In genomic region chr4:172786039-172786792, GRCh38 we compare ENCODE assay signal across 15 cellular contexts.
DNase-seq lines count a peak whose midpoint lies in the region; ATAC-seq and TF ChIP-seq lines count a peak whose summit lies in the region.
"Had no signal": no experiment of that assay in that cellular context is flagged by ENCODE, and none has a peak within 500 bp of the region (broad histone marks: within the 10 kb centered on the region; RNA-seq: fewer than 3 reads in every experiment).

No MANE protein-coding gene starts in this region.

- H3K9ac ChIP-seq in IMR-90 (ENCODE audit: low read depth, low read length) (no peak overlapping the region), mammary epithelial cell (ENCODE audit: insufficient read depth, low read length) (no peak overlapping the region)

- no peak overlapping the region for H2AK9ac ChIP-seq in IMR-90 (replicated peaks; ENCODE audit: low read depth, low read length, poor library complexity)

- TF ChIP-seq CTCF in IMR-90 (conservative IDR thresholded peaks at IDR 0.05; ENCODE audit: low read depth, low read length) (no peak), mammary epithelial cell (conservative IDR thresholded peaks at IDR 0.05 in 1 of 2, IDR thresholded peaks at IDR 0.05 in 1 of 2; ENCODE audit: extremely low read depth in 1 of 2, insufficient read depth in 1 of 2, low read depth in 1 of 2, low read length in 2 of 2) (no peak), GM13977 (IDR thresholded peaks at IDR 0.05; ENCODE audit: extremely low read depth, insufficient read depth, missing control alignments) (no peak)

- H4K20me1 ChIP-seq in IMR-90 (ENCODE audit: insufficient read depth, low read length), result no peaks in the 10 kb centered on the region
- H4K20me1 ChIP-seq in mammary epithelial cell (ENCODE audit: insufficient read depth, low read length), result no peaks in the 10 kb centered on the region

- H3K4me3 ChIP-seq in IMR-90 (ENCODE audit: insufficient read depth, low read depth, low read length) (no peak overlapping the region), mammary epithelial cell (replicated peaks in 1 of 3; ENCODE audit: insufficient read depth in 1 of 3, low read depth in 2 of 3, low read length in 3 of 3) (no peak overlapping the region)
- no peak overlapping the region for H3K4me3 ChIP-seq in naive thymus-derived CD4-positive, alpha-beta T cell (ENCODE audit: low read length)
- H3K4me3 ChIP-seq: ascending aorta, gastrocnemius medialis had no signal

- no peak overlapping the region for H2AFZ ChIP-seq in IMR-90 (replicated peaks; ENCODE audit: low read length, poor library complexity)
- no peak overlapping the region for H2AFZ ChIP-seq in mammary epithelial cell (ENCODE audit: low read depth, low read length)

- no peaks in the 10 kb centered on the region for H3K79me2 ChIP-seq in mammary epithelial cell (ENCODE audit: insufficient read depth, low read length)

- H3K27ac ChIP-seq in IMR-90 (ENCODE audit: insufficient read depth, low read length), result no peak overlapping the region
- H3K27ac ChIP-seq in mammary epithelial cell (ENCODE audit: insufficient read depth, low read depth, low read length), result no peak overlapping the region
- H3K27ac ChIP-seq in naive thymus-derived CD4-positive, alpha-beta T cell (ENCODE audit: low read depth, low read length), result no peak overlapping the region
- H3K27ac ChIP-seq: ascending aorta, gastrocnemius medialis had no signal

- WGBS in IMR-90 (ENCODE audit: extremely low coverage in 2 of 2, insufficient read length in 1 of 2), 2 experiments, result no CpG with 5 or more reads among the region's 4 CpGs
- 7% methylated on average over 4 of the region's 4 CpGs for WGBS in mammary epithelial cell (ENCODE audit: low coverage, missing lambda C conversion rate)

- POLR2A ChIA-PET in IMR-90 (lab: Charles Lee; ENCODE audit: unreplicated experiment), result no interaction called here
- POLR2A ChIA-PET in naive thymus-derived CD4-positive, alpha-beta T cell (lab: Charles Lee), result no interaction called here

- no peak overlapping the region for H3K27ac Mint-ChIP-seq in naive thymus-derived CD4-positive, alpha-beta T cell
- H3K27ac Mint-ChIP-seq: activated T-helper 17 cell treated with anti-CD3 and anti-CD28 coated beads, Interleukin-2, amount 50 U/mL, for 72 hours; type B pancreatic cell had no signal

- no peak overlapping the region for H3K23ac ChIP-seq in IMR-90 (ENCODE audit: low read depth, low read length)

- no peak for TF ChIP-seq RAD21 in IMR-90 (IDR thresholded peaks at IDR 0.05; ENCODE audit: low read length)

- H3K18ac ChIP-seq in IMR-90 (ENCODE audit: low read depth, low read length), result peak overlapping the region; percentile 72; the same call in 1 of the 2 replicates

- H4K8ac ChIP-seq in IMR-90 (ENCODE audit: low read depth in 2 of 2, low read length in 2 of 2), result peak overlapping the region in 1 of 2 experiments; percentile 35; a peak in 1 of 4 replicates

- peak overlapping the region; percentile 11; the same call in 1 of the 2 replicates for H3K56ac ChIP-seq in IMR-90 (ENCODE audit: extremely low read depth, insufficient read depth, low read length)

- H3K4me1 ChIP-seq in IMR-90 (ENCODE audit: control insufficient read depth, insufficient read depth, low read length), result peaks cover 2% of the 10 kb centered on the region; the same call in 1 of the 2 replicates
- no peaks in the 10 kb centered on the region for H3K4me1 ChIP-seq in mammary epithelial cell (ENCODE audit: insufficient read depth, low read length)
- H3K4me1 ChIP-seq in naive thymus-derived CD4-positive, alpha-beta T cell (ENCODE audit: control insufficient read depth in 2 of 2, insufficient read depth in 2 of 2, low read length in 2 of 2), result no peaks in the 10 kb centered on the region
- H3K4me1 ChIP-seq: gastrocnemius medialis had no signal

- H3K9me3 ChIP-seq in IMR-90 (ENCODE audit: control insufficient read depth, insufficient read depth, low read length) (no peaks in the 10 kb centered on the region), mammary epithelial cell (replicated peaks; ENCODE audit: insufficient read depth, low read length) (no peaks in the 10 kb centered on the region)
- no peaks in the 10 kb centered on the region for H3K9me3 ChIP-seq in naive thymus-derived CD4-positive, alpha-beta T cell (ENCODE audit: control insufficient read depth in 2 of 3, low read length in 3 of 3)
- H3K9me3 ChIP-seq: ascending aorta, gastrocnemius medialis had no signal

- 0 out of 2 replicates have a peak overlapping the region, but pooled peaks have one; percentile 4 for H3K14ac ChIP-seq in IMR-90 (replicated peaks; ENCODE audit: low read depth, low read length)

- 0 out of 2 replicates have a peak overlapping the region, but pooled peaks have one; percentile 44 for H4K91ac ChIP-seq in IMR-90 (ENCODE audit: insufficient read depth, low read depth, low read length)

- H3K4me1 Mint-ChIP-seq in naive thymus-derived CD4-positive, alpha-beta T cell, result peaks cover 0 to 3% (median 0%) of the 10 kb centered on the region in 7 donors
- H3K4me1 Mint-ChIP-seq: activated T-helper 17 cell treated with anti-CD3 and anti-CD28 coated beads, Interleukin-2, amount 50 U/mL, for 72 hours had no signal

- no peak overlapping the region for H2BK15ac ChIP-seq in IMR-90 (ENCODE audit: low read depth, low read length)

- peaks cover 0 to 6% (median 0%) of the 10 kb centered on the region in 5 donors for H3K27me3 Mint-ChIP-seq in naive thymus-derived CD4-positive, alpha-beta T cell
- H3K27me3 Mint-ChIP-seq: activated T-helper 17 cell treated with anti-CD3 and anti-CD28 coated beads, Interleukin-2, amount 50 U/mL, for 72 hours had no signal

- TF ChIP-seq POLR2A in IMR-90 (IDR thresholded peaks at IDR 0.05; ENCODE audit: low read depth, low read length), result no peak

- H3K27me3 ChIP-seq in IMR-90 (ENCODE audit: control insufficient read depth, insufficient read depth, low read length) (no peaks in the 10 kb centered on the region), mammary epithelial cell (ENCODE audit: insufficient read depth, low read length) (no peaks in the 10 kb centered on the region)
- no peaks in the 10 kb centered on the region for H3K27me3 ChIP-seq in naive thymus-derived CD4-positive, alpha-beta T cell (ENCODE audit: control insufficient read depth in 2 of 2, insufficient read depth in 2 of 2, low read length in 2 of 2)
- H3K27me3 ChIP-seq: ascending aorta, gastrocnemius medialis had no signal

- peak overlapping the region; percentile 49; the same call in 1 of the 2 replicates for H2BK20ac ChIP-seq in IMR-90 (ENCODE audit: low read depth, low read length)

- BruUV-seq in IMR-90 (replicated peaks; lab: Mats Ljungman, UMichigan) (no TSS peak), mammary epithelial cell (replicated peaks; lab: Mats Ljungman, UMichigan) (no TSS peak)

- intact Hi-C loops in IMR-90 (cut with micrococcal nuclease), result loop anchor here (1.0 kb wide), 1 partner anchor 10 kb away; no protein-coding TSS in a partner anchor
- intact Hi-C loops in mammary epithelial cell (cut with micrococcal nuclease), result no loop called here
- intact Hi-C loops in naive thymus-derived CD4-positive, alpha-beta T cell (cut with micrococcal nuclease), result no loop called here

- dilution Hi-C loops in IMR-90 (cut with HindIII; ENCODE audit: low sequenced_read_pairs, unreplicated experiment) (no loop called here), mammary epithelial cell (cut with HindIII; ENCODE audit: low sequenced_read_pairs) (no loop called here)

- H3K36me3 ChIP-seq in IMR-90 (ENCODE audit: control insufficient read depth, insufficient read depth, low read length) (no peaks in the 10 kb centered on the region), mammary epithelial cell (ENCODE audit: insufficient read depth, low read length) (no peaks in the 10 kb centered on the region)
- no peaks in the 10 kb centered on the region for H3K36me3 ChIP-seq in naive thymus-derived CD4-positive, alpha-beta T cell (ENCODE audit: control insufficient read depth in 2 of 3, insufficient read depth in 3 of 3, low read length in 3 of 3)
- H3K36me3 ChIP-seq: ascending aorta, gastrocnemius medialis had no signal

- no peak overlapping the region for H3K4me3 Mint-ChIP-seq in naive thymus-derived CD4-positive, alpha-beta T cell
- H3K4me3 Mint-ChIP-seq: activated T-helper 17 cell treated with anti-CD3 and anti-CD28 coated beads, Interleukin-2, amount 50 U/mL, for 72 hours; type B pancreatic cell had no signal

- CTCF ChIA-PET in IMR-90 (lab: Yijun Ruan, JAX), result no interaction called here
- CTCF ChIA-PET in mammary epithelial cell (lab: Charles Lee; ENCODE audit: low non-redundant PET), result no interaction called here
- CTCF ChIA-PET in naive thymus-derived CD4-positive, alpha-beta T cell (lab: Charles Lee), result no interaction called here

- peak overlapping the region; percentile 50 for H2BK5ac ChIP-seq in IMR-90 (ENCODE audit: low read depth, low read length, poor library complexity, severe bottlenecking)

- H3K9me1 ChIP-seq in IMR-90 (ENCODE audit: insufficient read depth, low read length), result no peaks in the 10 kb centered on the region

- ATAC-seq in IMR-90 (ENCODE audit: low read depth), result peak; percentile 78
- peak; percentile 61 for ATAC-seq in naive thymus-derived CD4-positive, alpha-beta T cell
- ATAC-seq in GM18511 (IDR thresholded peaks at IDR 0.05; ENCODE audit: unreplicated experiment), result no peak
- ATAC-seq: activated T-helper 17 cell treated with anti-CD3 and anti-CD28 coated beads, Interleukin-2, amount 50 U/mL, for 72 hours; gastrocnemius medialis had no signal

- no peak overlapping the region for H4K5ac ChIP-seq in IMR-90 (ENCODE audit: low read depth, low read length)

- DNase-seq in ELR (ENCODE audit: low read depth) (peak; percentile 4), IMR-90 (peak; percentile 49), mammary epithelial cell (peak; percentile 21), GM13977 (ENCODE audit: low spot score) (no peak), 8988T (no peak)
- no peak for DNase-seq in naive thymus-derived CD4-positive, alpha-beta T cell
- DNase-seq: C1 segment of cervical spinal cord, gastrocnemius medialis, NCI-H1417, NCI-H345, T-helper 2 cell had no signal

- H3K4me2 ChIP-seq in IMR-90 (ENCODE audit: low read depth, low read length), result peak overlapping the region; percentile 45; the same call in 1 of the 2 replicates
- peak overlapping the region; percentile 60 for H3K4me2 ChIP-seq in mammary epithelial cell (ENCODE audit: insufficient read depth, low read depth, low read length)

- H3K9me3 Mint-ChIP-seq in naive thymus-derived CD4-positive, alpha-beta T cell, result peaks cover 0 to 4% (median 0%) of the 10 kb centered on the region in 11 donors
- H3K9me3 Mint-ChIP-seq: activated T-helper 17 cell treated with anti-CD3 and anti-CD28 coated beads, Interleukin-2, amount 50 U/mL, for 72 hours; type B pancreatic cell had no signal

- no peaks in the 10 kb centered on the region for H3K36me3 Mint-ChIP-seq in naive thymus-derived CD4-positive, alpha-beta T cell
- H3K36me3 Mint-ChIP-seq: type B pancreatic cell had no signal

- in situ Hi-C loops in IMR-90 (cut with MboI; ENCODE audit: low sequenced_read_pairs), result no loop called here
- in situ Hi-C loops in mammary epithelial cell (cut with MboI; ENCODE audit: low sequenced_read_pairs in 2 of 2), result no loop called here
- in situ Hi-C loops in GM13977 (cut with MboI; ENCODE audit: low pct_unique_long_range_greater_than_20kb, low sequenced_read_pairs, unreplicated experiment), result no loop called here

- H3K4ac ChIP-seq in IMR-90 (ENCODE audit: low read depth, low read length), result peak overlapping the region; percentile 31; the same call in 1 of the 2 replicates

- H3K79me1 ChIP-seq in IMR-90 (ENCODE audit: low read depth in 1 of 2, low read length in 2 of 2), result no peaks in the 10 kb centered on the region

- H2BK120ac ChIP-seq in IMR-90 (ENCODE audit: low read depth, low read length), result peak overlapping the region; percentile 70

- no peak overlapping the region for H2AK5ac ChIP-seq in IMR-90 (ENCODE audit: low read depth, low read length)

Comparison
In these comparisons a context has a peak if more than half of its experiments do, and no peak if none do; other contexts are left out.
1. DNase-seq: peak in ELR (single experiment), IMR-90 (single experiment) and mammary epithelial cell (single experiment); none in naive thymus-derived CD4-positive, alpha-beta T cell (0 of 9), GM13977 (single experiment) and 8988T (single experiment).